In the genomic region with DNA sequence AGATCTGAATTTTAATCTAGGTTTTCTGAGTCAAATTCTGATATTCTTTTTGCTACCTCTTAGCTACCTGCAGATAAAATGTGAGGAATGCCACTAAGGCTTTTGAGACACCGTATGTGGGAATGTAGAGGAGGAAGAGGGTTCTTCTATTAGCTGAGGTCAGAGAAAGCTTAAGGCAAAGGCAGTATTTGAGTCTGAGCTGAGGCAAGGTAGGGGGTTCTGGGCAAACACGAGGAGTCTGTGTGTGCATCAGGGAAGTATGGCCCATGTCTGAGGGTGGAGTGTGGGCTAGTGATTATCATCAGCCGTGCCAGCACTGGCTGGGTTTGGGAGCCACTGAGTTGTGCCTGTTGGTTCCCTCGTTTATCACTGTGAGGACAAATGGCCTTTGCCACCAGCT, we compare ENCODE assay signal across 22 cellular contexts.
DNase-seq lines count a peak whose midpoint lies in the region; ATAC-seq, FAIRE-seq and TF ChIP-seq lines count a peak whose summit lies in the region.
"Had no signal": no experiment of that assay in that cellular context is flagged by ENCODE, and none has a peak within 500 bp of the region (broad histone marks: within the 10 kb centered on the region; RNA-seq: fewer than 3 reads in every experiment).

No MANE protein-coding gene starts in this region.

- peak; percentile 64 for ATAC-seq in GM23338
- ATAC-seq in aorta (ENCODE audit: low FRiP score), result no peak
- ATAC-seq: HepG2 had no signal

- no peaks in the 10 kb centered on the region; the same call in 1 of the 3 replicates for H3K9me3 Mint-ChIP-seq in GM23338
- peaks cover 15% of the 10 kb centered on the region for H3K9me3 Mint-ChIP-seq in endodermal cell
- H3K9me3 Mint-ChIP-seq in neural progenitor cell, result peaks cover 11% of the 10 kb centered on the region
- H3K9me3 Mint-ChIP-seq: IgD-negative memory B cell had no signal

- H3K4me1 Mint-ChIP-seq in GM23338, result peaks cover 8% of the 10 kb centered on the region; the same call in 2 of the 3 replicates
- peaks cover 13% of the 10 kb centered on the region for H3K4me1 Mint-ChIP-seq in endodermal cell
- H3K4me1 Mint-ChIP-seq in neural progenitor cell, result no peaks in the 10 kb centered on the region
- H3K4me1 Mint-ChIP-seq: CD14-positive monocyte; CD4-positive, alpha-beta memory T cell had no signal

- peak overlapping the region; percentile 7; the same call in 1 of the 2 replicates for H2AFZ ChIP-seq in GM23338
- H2AFZ ChIP-seq in OCI-LY1 (ENCODE audit: low read length), result no peak overlapping the region; the same call in 1 of the 2 replicates
- H2AFZ ChIP-seq in neural progenitor cell (replicated peaks), result peak overlapping the region; percentile 65

- no peak for FAIRE-seq in GM19239 (lab: Jason Lieb, UNC)
- FAIRE-seq: GM12892, GM18507, HepG2, HTR-8/SVneo had no signal

- H3K36me3 Mint-ChIP-seq in GM23338 (ENCODE audit: low read depth) (no peaks in the 10 kb centered on the region; the same call in 2 of the 3 replicates), endodermal cell (ENCODE audit: low read depth) (peaks cover 4% of the 10 kb centered on the region), neural progenitor cell (no peaks in the 10 kb centered on the region)
- H3K36me3 Mint-ChIP-seq: CD14-positive monocyte; CD4-positive, alpha-beta memory T cell had no signal

- no peaks in the 10 kb centered on the region for H3K27me3 ChIP-seq in GM23338 (ENCODE audit: insufficient read depth)
- no peaks in the 10 kb centered on the region for H3K27me3 ChIP-seq in OCI-LY1 (ENCODE audit: insufficient read depth, low read length)
- no peaks in the 10 kb centered on the region for H3K27me3 ChIP-seq in endodermal cell (ENCODE audit: control insufficient read depth, insufficient read depth, low read length, poor library complexity, severe bottlenecking)
- H3K27me3 ChIP-seq in neural progenitor cell, result no peaks in the 10 kb centered on the region
- no peaks in the 10 kb centered on the region for H3K27me3 ChIP-seq in breast epithelium
- H3K27me3 ChIP-seq in aorta (ENCODE audit: control insufficient read depth in 1 of 2, insufficient read depth in 2 of 2, low read length in 1 of 2), result peaks cover 0 to 1% of the 10 kb centered on the region in 2 donors
- H3K27me3 ChIP-seq: BLaER1 had no signal

- H3K9me3 ChIP-seq in OCI-LY1 (ENCODE audit: low read length) (peaks cover 7% of the 10 kb centered on the region), endodermal cell (ENCODE audit: control insufficient read depth, low read length) (no peaks in the 10 kb centered on the region), neural progenitor cell (ENCODE audit: low read depth) (no peaks in the 10 kb centered on the region), breast epithelium (no peaks in the 10 kb centered on the region), aorta (ENCODE audit: control insufficient read depth, low read length) (no peaks in the 10 kb centered on the region)

- H3F3A ChIP-seq in GM23338 (replicated peaks; ENCODE audit: low read depth), result no peaks in the 10 kb centered on the region
- no peaks in the 10 kb centered on the region for H3F3A ChIP-seq in OCI-LY1 (ENCODE audit: insufficient read depth, low read length)
- peaks cover 8% of the 10 kb centered on the region for H3F3A ChIP-seq in neural progenitor cell (ENCODE audit: low read depth)

- H3K36me3 ChIP-seq in GM23338 (ENCODE audit: insufficient read depth) (no peaks in the 10 kb centered on the region), OCI-LY1 (ENCODE audit: insufficient read depth, low read length) (no peaks in the 10 kb centered on the region), endodermal cell (ENCODE audit: control insufficient read depth, insufficient read depth, low read length) (no peaks in the 10 kb centered on the region), neural progenitor cell (no peaks in the 10 kb centered on the region), breast epithelium (no peaks in the 10 kb centered on the region), aorta (ENCODE audit: control insufficient read depth in 1 of 2, insufficient read depth in 2 of 2, low read length in 1 of 2) (no peaks in the 10 kb centered on the region)
- H3K36me3 ChIP-seq: BLaER1 had no signal

- H3K4me3 Mint-ChIP-seq in GM23338 (no peak overlapping the region), endodermal cell (no peak overlapping the region), neural progenitor cell (no peak overlapping the region)
- H3K4me3 Mint-ChIP-seq: CD14-positive monocyte; CD4-positive, alpha-beta memory T cell; IgD-negative memory B cell had no signal

- H3K9ac ChIP-seq in OCI-LY1 (ENCODE audit: low read length) (no peak overlapping the region), endodermal cell (ENCODE audit: extremely low read depth, low read length, poor library complexity, severe bottlenecking) (no peak overlapping the region), neural progenitor cell (no peak overlapping the region)
- H3K9ac ChIP-seq: BLaER1 had no signal

- H3K27me3 Mint-ChIP-seq in GM23338 (ENCODE audit: insufficient read depth, low read depth, poor library complexity) (peaks cover 2% of the 10 kb centered on the region), endodermal cell (ENCODE audit: insufficient read depth) (no peaks in the 10 kb centered on the region), neural progenitor cell (ENCODE audit: insufficient read depth, low read depth) (no peaks in the 10 kb centered on the region)
- H3K27me3 Mint-ChIP-seq: CD4-positive, alpha-beta memory T cell; IgD-negative memory B cell had no signal

- no peak overlapping the region for H3K4me3 ChIP-seq in GM23338
- no peak overlapping the region for H3K4me3 ChIP-seq in OCI-LY1 (ENCODE audit: low read depth, low read length, poor library complexity, severe bottlenecking)
- no peak overlapping the region for H3K4me3 ChIP-seq in endodermal cell (ENCODE audit: low read length)
- no peak overlapping the region for H3K4me3 ChIP-seq in neural progenitor cell
- H3K4me3 ChIP-seq in breast epithelium, result no peak overlapping the region
- H3K4me3 ChIP-seq in aorta (ENCODE audit: low read length in 2 of 2), result no peak overlapping the region
- H3K4me3 ChIP-seq: BLaER1 had no signal

- peak overlapping the region; percentile 21; the same call in 1 of the 2 replicates for H3K27ac Mint-ChIP-seq in GM23338
- peak overlapping the region; percentile 45 for H3K27ac Mint-ChIP-seq in endodermal cell
- peak overlapping the region; percentile 38 for H3K27ac Mint-ChIP-seq in neural progenitor cell
- H3K27ac Mint-ChIP-seq: CD14-positive monocyte; CD4-positive, alpha-beta memory T cell; IgD-negative memory B cell had no signal

- H3K4me2 ChIP-seq in GM23338 (no peak overlapping the region), OCI-LY1 (ENCODE audit: low read length) (no peak overlapping the region), neural progenitor cell (no peak overlapping the region)
- H3K4me2 ChIP-seq: BLaER1 had no signal

- no peaks in the 10 kb centered on the region for H4K20me1 ChIP-seq in GM23338 (replicated peaks; ENCODE audit: insufficient read depth)
- H4K20me1 ChIP-seq in OCI-LY1 (ENCODE audit: insufficient read depth, low read length), result no peaks in the 10 kb centered on the region
- H4K20me1 ChIP-seq in neural progenitor cell (ENCODE audit: low read depth), result no peaks in the 10 kb centered on the region
- H4K20me1 ChIP-seq: BLaER1 had no signal

- DNase-seq in GM23338 (ENCODE audit: low spot score) (peak; percentile 41), endodermal cell (peak; percentile 75), neural progenitor cell (ENCODE audit: low spot score) (no peak), breast epithelium (ENCODE audit: low spot score in 2 of 2) (no peak), GM19239 (ENCODE audit: insufficient read length, low spot score) (no peak), LoVo (ENCODE audit: low spot score) (no peak), aorta (no peak)
- DNase-seq: 8988T; CD4-positive, alpha-beta memory T cell; DMS153; DMS79; GDM1; HCEC 1CT; KBM-7 had no signal

- H3K9me2 ChIP-seq in GM23338 (ENCODE audit: insufficient read depth), result no peaks in the 10 kb centered on the region
- no peaks in the 10 kb centered on the region for H3K9me2 ChIP-seq in OCI-LY1 (ENCODE audit: low read depth, low read length)

- intact Hi-C loops in breast epithelium (cut with DNase I; ENCODE audit: low total_unique reads), result no loop called here
- intact Hi-C loops in aorta (cut with DNase I), result no loop called here

- WGBS in endodermal cell (ENCODE audit: insufficient coverage in 1 of 2, insufficient read length in 1 of 2), 2 experiments, result 0 to 56% methylated on average over 1 to 4 of the region's 4 CpGs
- 40 to 47% methylated on average over 4 of the region's 4 CpGs for WGBS in aorta, 2 donors

- H3K79me2 ChIP-seq in GM23338 (replicated peaks; ENCODE audit: insufficient read depth), result no peaks in the 10 kb centered on the region
- no peaks in the 10 kb centered on the region for H3K79me2 ChIP-seq in OCI-LY1 (ENCODE audit: insufficient read depth, low read length)
- no peaks in the 10 kb centered on the region for H3K79me2 ChIP-seq in neural progenitor cell (ENCODE audit: low read depth)

- TF ChIP-seq POLR2A in breast epithelium (IDR thresholded peaks at IDR 0.05), result no peak

- TF ChIP-seq CTCF in GM23338 (conservative IDR thresholded peaks at IDR 0.05; ENCODE audit: low read depth in 2 of 2), result no peak
- TF ChIP-seq CTCF in OCI-LY1 (IDR thresholded peaks at IDR 0.05; ENCODE audit: low read length), result no peak
- TF ChIP-seq CTCF in endodermal cell (conservative IDR thresholded peaks at IDR 0.05), result no peak
- no peak for TF ChIP-seq CTCF in neural progenitor cell (IDR thresholded peaks at IDR 0.05)
- TF ChIP-seq CTCF in breast epithelium (IDR thresholded peaks at IDR 0.05), result no peak

- H3K27ac ChIP-seq in GM23338 (ENCODE audit: low read depth), result no peak overlapping the region
- peak overlapping the region; percentile 49 for H3K27ac ChIP-seq in OCI-LY1 (ENCODE audit: low read depth, low read length, poor library complexity, severe bottlenecking)
- H3K27ac ChIP-seq in endodermal cell (ENCODE audit: low read depth, low read length), result no peak overlapping the region
- H3K27ac ChIP-seq in neural progenitor cell, result no peak overlapping the region
- no peak overlapping the region for H3K27ac ChIP-seq in breast epithelium
- H3K27ac ChIP-seq in aorta (ENCODE audit: low read depth in 1 of 2, low read length in 2 of 2), result no peak overlapping the region
- H3K27ac ChIP-seq: BLaER1 had no signal

- peaks cover under 1% of the 10 kb centered on the region for H3K4me1 ChIP-seq in GM23338 (ENCODE audit: insufficient read depth)
- peaks cover 27% of the 10 kb centered on the region for H3K4me1 ChIP-seq in OCI-LY1 (ENCODE audit: insufficient read depth, low read length, severe bottlenecking)
- H3K4me1 ChIP-seq in endodermal cell (ENCODE audit: control insufficient read depth, insufficient read depth, low read length), result no peaks in the 10 kb centered on the region
- H3K4me1 ChIP-seq in neural progenitor cell, result peaks cover 3% of the 10 kb centered on the region
- no peaks in the 10 kb centered on the region for H3K4me1 ChIP-seq in breast epithelium
- H3K4me1 ChIP-seq in aorta (ENCODE audit: control insufficient read depth in 1 of 2, insufficient read depth in 2 of 2, low read length in 2 of 2), result no peaks in the 10 kb centered on the region
- H3K4me1 ChIP-seq: BLaER1 had no signal

Comparison
In these comparisons a context has a peak if more than half of its experiments do, and no peak if none do; other contexts are left out.
1. DNase-seq: peak in GM23338 (single experiment) and endodermal cell (single experiment); none in neural progenitor cell (single experiment), breast epithelium (0 of 2), GM19239 (single experiment), LoVo (single experiment) and aorta (0 of 2).
2. Peak in every context shown above with its lines, with median percentiles within 50 percentile points of each other: H3K27ac Mint-ChIP-seq.